9 cellular contexts compared by ENCODE assay signal in genomic region chr14:71166434-71166833, GRCh38.
DNase-seq lines count a peak whose midpoint lies in the region; ATAC-seq and TF ChIP-seq lines count a peak whose summit lies in the region.
"Had no signal": no experiment of that assay in that cellular context is flagged by ENCODE, and none has a peak within 500 bp of the region (broad histone marks: within the 10 kb centered on the region; RNA-seq: fewer than 3 reads in every experiment).

No MANE protein-coding gene starts in this region.

- H3K27ac ChIP-seq in DOHH2 (ENCODE audit: low read depth, low read length): no peak overlapping the region

- H3K9me2 ChIP-seq in DOHH2 (replicated peaks; ENCODE audit: control insufficient read depth, low read length): no peaks in the 10 kb centered on the region

- no peaks in the 10 kb centered on the region for H4K20me1 ChIP-seq in DOHH2 (ENCODE audit: control insufficient read depth, insufficient read depth, low read depth, low read length)

- DNase-seq in Jurkat, Clone E6-1 (ENCODE audit: low read depth, low spot score): peak; percentile 54
- DNase-seq in amniotic stem cell (lab: John Stamatoyannopoulos, UW): peak; percentile 54
- peak; percentile 35 for DNase-seq in kidney epithelial cell (ENCODE audit: low read depth)
- DNase-seq in CD1c-positive myeloid dendritic cell (ENCODE audit: extremely low spot score): no peak
- no peak for DNase-seq in mesenteric fat pad (ENCODE audit: low spot score)
- no peak for DNase-seq in activated T-helper 2 cell treated with anti-CD3 and anti-CD28 coated beads, Interferon-gamma antibody, Interleukin-2, Interleukin-4, amounts not matched to agents 10 μg/mL and 5 μg/mL and 100 μg/mL, durations not matched to agents 14 hours and 24 hours and 36 hours (ENCODE audit: low spot score)

- no peak overlapping the region for H3K4me2 ChIP-seq in DOHH2 (ENCODE audit: low read length)

- H3K36me3 ChIP-seq in DOHH2 (ENCODE audit: control insufficient read depth, low read length) (no peaks in the 10 kb centered on the region), kidney epithelial cell (ENCODE audit: control insufficient read depth, insufficient read depth, low read length) (no peaks in the 10 kb centered on the region)

- H3K27me3 ChIP-seq in DOHH2 (ENCODE audit: control insufficient read depth, low read length) (no peaks in the 10 kb centered on the region; the same call in 1 of the 2 replicates), kidney epithelial cell (ENCODE audit: control insufficient read depth, insufficient read depth, low read length) (no peaks in the 10 kb centered on the region)

- H3K9me3 Mint-ChIP-seq in activated T-helper 2 cell treated with anti-CD3 and anti-CD28 coated beads, Interferon-gamma antibody, Interleukin-2, Interleukin-4, amounts not matched to agents 10 μg/mL and 5 μg/mL and 100 μg/mL, durations not matched to agents 14 hours and 24 hours and 36 hours: no peaks in the 10 kb centered on the region

- peaks cover 9% of the 10 kb centered on the region for H3K27me3 Mint-ChIP-seq in activated T-helper 2 cell treated with anti-CD3 and anti-CD28 coated beads, Interferon-gamma antibody, Interleukin-2, Interleukin-4, amounts not matched to agents 10 μg/mL and 5 μg/mL and 100 μg/mL, durations not matched to agents 14 hours and 24 hours and 36 hours (ENCODE audit: low read depth)

- H3K4me1 ChIP-seq in DOHH2 (ENCODE audit: control insufficient read depth, low read length): no peaks in the 10 kb centered on the region

- H3F3A ChIP-seq in DOHH2 (ENCODE audit: control insufficient read depth, insufficient read depth): no peaks in the 10 kb centered on the region

- no peak overlapping the region for H3K4me3 Mint-ChIP-seq in activated T-helper 2 cell treated with anti-CD3 and anti-CD28 coated beads, Interferon-gamma antibody, Interleukin-2, Interleukin-4, amounts not matched to agents 10 μg/mL and 5 μg/mL and 100 μg/mL, durations not matched to agents 14 hours and 24 hours and 36 hours (ENCODE audit: low read depth)

- H3K4me3 ChIP-seq in DOHH2 (ENCODE audit: low read length) (no peak overlapping the region), kidney epithelial cell (ENCODE audit: low read depth, low read length) (no peak overlapping the region)
- H3K4me3 ChIP-seq in Jurkat, Clone E6-1 (ENCODE audit: low read length): no peak overlapping the region

- H3K9me3 ChIP-seq in DOHH2 (ENCODE audit: control insufficient read depth, insufficient read depth, low read length): no peaks in the 10 kb centered on the region

- intact Hi-C loops in activated T-helper 2 cell treated with anti-CD3 and anti-CD28 coated beads, Interferon-gamma antibody, Interleukin-2, Interleukin-4, amounts not matched to agents 10 μg/mL and 5 μg/mL and 100 μg/mL, durations not matched to agents 14 hours and 24 hours and 36 hours (cut with micrococcal nuclease): no loop called here

- no peaks in the 10 kb centered on the region for H3K36me3 Mint-ChIP-seq in activated T-helper 2 cell treated with anti-CD3 and anti-CD28 coated beads, Interferon-gamma antibody, Interleukin-2, Interleukin-4, amounts not matched to agents 10 μg/mL and 5 μg/mL and 100 μg/mL, durations not matched to agents 14 hours and 24 hours and 36 hours (ENCODE audit: low read depth)

- H3K4me1 Mint-ChIP-seq in activated T-helper 2 cell treated with anti-CD3 and anti-CD28 coated beads, Interferon-gamma antibody, Interleukin-2, Interleukin-4, amounts not matched to agents 10 μg/mL and 5 μg/mL and 100 μg/mL, durations not matched to agents 14 hours and 24 hours and 36 hours (ENCODE audit: low read depth): peaks cover 21% of the 10 kb centered on the region

- H3K27ac Mint-ChIP-seq in activated T-helper 2 cell treated with anti-CD3 and anti-CD28 coated beads, Interferon-gamma antibody, Interleukin-2, Interleukin-4, amounts not matched to agents 10 μg/mL and 5 μg/mL and 100 μg/mL, durations not matched to agents 14 hours and 24 hours and 36 hours: no peak overlapping the region

- TF ChIP-seq CTCF in DOHH2 (IDR thresholded peaks at IDR 0.05; ENCODE audit: low read depth, low read length, poor library complexity, severe bottlenecking) (peak; percentile 63), kidney epithelial cell (IDR thresholded peaks at IDR 0.05; ENCODE audit: insufficient read depth, low read length, poor library complexity, severe bottlenecking) (peak; percentile 77)

- no peak for ATAC-seq in HG02678 (IDR thresholded peaks at IDR 0.05; ENCODE audit: unreplicated experiment)
- ATAC-seq: naive thymus-derived CD8-positive, alpha-beta T cell had no signal

- H3K79me2 ChIP-seq in DOHH2 (ENCODE audit: control insufficient read depth, low read length): no peaks in the 10 kb centered on the region

Comparison
In these comparisons a context has a peak if more than half of its experiments do, and no peak if none do; other contexts are left out.
1. DNase-seq: peak in Jurkat, Clone E6-1 (single experiment), amniotic stem cell (single experiment) and kidney epithelial cell (single experiment); none in CD1c-positive myeloid dendritic cell (single experiment), mesenteric fat pad (single experiment) and activated T-helper 2 cell treated with anti-CD3 and anti-CD28 coated beads, Interferon-gamma antibody, Interleukin-2, Interleukin-4, amounts not matched to agents 10 μg/mL and 5 μg/mL and 100 μg/mL, durations not matched to agents 14 hours and 24 hours and 36 hours (single experiment).